Comparison of ENCODE assay signal across 8 cellular contexts in genomic region chr9:124040935-124041816, GRCh38. TPM values are rescaled to one million over a fixed set of nuclear protein-coding genes. Genes with fewer than 3 reads are reported as not detected.
DNase-seq lines count a peak whose midpoint lies in the region; ATAC-seq and TF ChIP-seq lines count a peak whose summit lies in the region.

No MANE protein-coding gene starts in this region.

- H3K9me3 ChIP-seq in Karpas-422 (ENCODE audit: low read length), result no peaks in the 10 kb centered on the region
- no peaks in the 10 kb centered on the region for H3K9me3 ChIP-seq in fibroblast of lung (ENCODE audit: control insufficient read depth, insufficient read depth, low read depth, low read length)
- H3K9me3 ChIP-seq in neural cell (ENCODE audit: low read length), result no peaks in the 10 kb centered on the region

- H4K20me1 ChIP-seq in Karpas-422 (ENCODE audit: insufficient read depth, low read depth, low read length), result no peaks in the 10 kb centered on the region
- H4K20me1 ChIP-seq in fibroblast of lung (ENCODE audit: control insufficient read depth, extremely low read depth, insufficient read depth, low read length), result no peaks in the 10 kb centered on the region
- no peaks in the 10 kb centered on the region for H4K20me1 ChIP-seq in neural cell (ENCODE audit: insufficient read depth)

- TF ChIP-seq RAD21 in neural cell (conservative IDR thresholded peaks at IDR 0.05), result peak; percentile 51

- peak overlapping the region; percentile 47 for H3K4me2 ChIP-seq in Karpas-422 (ENCODE audit: low read depth, low read length, poor library complexity, severe bottlenecking)
- peak overlapping the region; percentile 78 for H3K4me2 ChIP-seq in fibroblast of lung (ENCODE audit: extremely low read depth, insufficient read depth, low read length)
- no peak overlapping the region for H3K4me2 ChIP-seq in neural cell (ENCODE audit: low read length)

- no peak for ATAC-seq in GM21529 (IDR thresholded peaks at IDR 0.05; ENCODE audit: unreplicated experiment)

- H3K4me3 ChIP-seq in Karpas-422 (ENCODE audit: low read length) (peak overlapping the region; percentile 22; the same call in 1 of the 2 replicates), fibroblast of lung (replicated peaks in 1 of 4; ENCODE audit: control extremely low read depth in 1 of 4, insufficient read depth in 1 of 4, low read depth in 3 of 4, low read length in 4 of 4) (peak overlapping the region in 2 of 4 experiments; percentile 29 to 46), neural cell (ENCODE audit: low read length) (no peak overlapping the region)

- H3K9me2 ChIP-seq in Karpas-422 (replicated peaks; ENCODE audit: insufficient read depth, low read length), result no peaks in the 10 kb centered on the region
- no peaks in the 10 kb centered on the region for H3K9me2 ChIP-seq in neural cell (ENCODE audit: insufficient read depth, low read length)

- no peak overlapping the region for H3K27ac ChIP-seq in Karpas-422 (ENCODE audit: low read length)
- no peak overlapping the region for H3K27ac ChIP-seq in fibroblast of lung (ENCODE audit: insufficient read depth, low read length)
- H3K27ac ChIP-seq in neural cell (ENCODE audit: low read length), result no peak overlapping the region

- no peak for TF ChIP-seq EP300 in neural cell (conservative IDR thresholded peaks at IDR 0.05; ENCODE audit: poor library complexity, severe bottlenecking)

- H3K27me3 ChIP-seq in Karpas-422 (ENCODE audit: low read length) (no peaks in the 10 kb centered on the region), fibroblast of lung (ENCODE audit: control insufficient read depth, insufficient read depth, low read length) (peaks cover 32% of the 10 kb centered on the region), neural cell (ENCODE audit: insufficient read depth, low read depth, low read length) (peaks cover 14% of the 10 kb centered on the region)

- H3K9ac ChIP-seq in Karpas-422 (ENCODE audit: low read length), result no peak overlapping the region
- H3K9ac ChIP-seq in fibroblast of lung (ENCODE audit: insufficient read depth, low read length), result no peak overlapping the region
- H3K9ac ChIP-seq in neural cell (ENCODE audit: low read length), result no peak overlapping the region

- TF ChIP-seq CTCF in fibroblast of lung (conservative IDR thresholded peaks at IDR 0.05 in 1 of 2, IDR thresholded peaks at IDR 0.05 in 1 of 2; ENCODE audit: low read depth in 1 of 2, low read length in 2 of 2), result peak; percentile 65 to 88
- peak; percentile 63 for TF ChIP-seq CTCF in neural cell (IDR thresholded peaks at IDR 0.05; ENCODE audit: poor library complexity, severe bottlenecking)

- H2AFZ ChIP-seq in Karpas-422 (ENCODE audit: low read length), result no peak overlapping the region
- H2AFZ ChIP-seq in fibroblast of lung (ENCODE audit: low read length), result no peak overlapping the region
- H2AFZ ChIP-seq in neural cell (ENCODE audit: low read depth, low read length), result no peak overlapping the region

- H3K36me3 ChIP-seq in Karpas-422 (ENCODE audit: insufficient read depth, low read length) (no peaks in the 10 kb centered on the region), fibroblast of lung (ENCODE audit: control insufficient read depth, insufficient read depth, low read length) (no peaks in the 10 kb centered on the region), neural cell (ENCODE audit: insufficient read depth, low read length) (no peaks in the 10 kb centered on the region)

- DNase-seq in EL (peak; percentile 26), Karpas-422 (peak; percentile 63), activated T-cell treated with anti-CD3 and anti-CD28 coated beads for 4 hours (peak; percentile 18), fibroblast of lung (ENCODE audit: low read depth in 2 of 2) (no peak), KG1 (lab: John Stamatoyannopoulos, UW) (no peak), NCI-H226 (no peak)

- H3F3A ChIP-seq in neural cell (ENCODE audit: insufficient read depth, low read length, poor library complexity, severe bottlenecking), result no peaks in the 10 kb centered on the region

- H3K4me1 ChIP-seq in Karpas-422 (ENCODE audit: low read length) (peaks cover 5% of the 10 kb centered on the region), fibroblast of lung (ENCODE audit: control insufficient read depth, extremely low read depth, insufficient read depth, low read length) (no peaks in the 10 kb centered on the region)

- H3K79me2 ChIP-seq in Karpas-422 (ENCODE audit: low read length), result no peaks in the 10 kb centered on the region
- H3K79me2 ChIP-seq in fibroblast of lung (ENCODE audit: control insufficient read depth, insufficient read depth, low read length), result no peaks in the 10 kb centered on the region
- no peaks in the 10 kb centered on the region for H3K79me2 ChIP-seq in neural cell (replicated peaks; ENCODE audit: insufficient read depth, low read length)

TF ChIP-seq in neural cell, 6 proteins besides CTCF, POLR2A, EP300 and RAD21:
- TF ChIP-seq SMC3 (conservative IDR thresholded peaks at IDR 0.05; ENCODE audit: poor library complexity), result peak; percentile 63
- TF ChIP-seq MXI1 (conservative IDR thresholded peaks at IDR 0.05; ENCODE audit: poor library complexity, severe bottlenecking), result no peak
- TF ChIP-seq TAF1 (IDR thresholded peaks at IDR 0.05; ENCODE audit: low read depth), result no peak

RNA-seq across cellular contexts. Expression of gene LHX2, which starts 29.6 kb away (rescaled TPM):
- total RNA-seq in Karpas-422 (2014; rRNA removed; shearing (Covaris generic); ENCODE audit: low replicate concordance), result not detected in 2 replicates
- total RNA-seq in fibroblast of lung, result not detected in 2 replicates
- polyA plus RNA-seq in fibroblast of lung (0.02 TPM in 1 of 2 replicates, not detected in the other), neural cell (2.6 and 3.6 TPM in 2 replicates)
- not detected in 2 replicates for polyA plus RNA-seq in fibroblast of lung (2012)
- polyA minus RNA-seq in fibroblast of lung (ENCODE audit: low replicate concordance) (not detected in 2 replicates), neural cell (7.2 and 9.0 TPM in 2 replicates)

Comparison
In these comparisons a context has a peak if more than half of its experiments do, and no peak if none do; other contexts are left out.
1. DNase-seq: peak in EL (single experiment), Karpas-422 (single experiment) and activated T-cell treated with anti-CD3 and anti-CD28 coated beads for 4 hours (single experiment); none in fibroblast of lung (0 of 2), KG1 (single experiment) and NCI-H226 (single experiment).